In the genomic region with DNA sequence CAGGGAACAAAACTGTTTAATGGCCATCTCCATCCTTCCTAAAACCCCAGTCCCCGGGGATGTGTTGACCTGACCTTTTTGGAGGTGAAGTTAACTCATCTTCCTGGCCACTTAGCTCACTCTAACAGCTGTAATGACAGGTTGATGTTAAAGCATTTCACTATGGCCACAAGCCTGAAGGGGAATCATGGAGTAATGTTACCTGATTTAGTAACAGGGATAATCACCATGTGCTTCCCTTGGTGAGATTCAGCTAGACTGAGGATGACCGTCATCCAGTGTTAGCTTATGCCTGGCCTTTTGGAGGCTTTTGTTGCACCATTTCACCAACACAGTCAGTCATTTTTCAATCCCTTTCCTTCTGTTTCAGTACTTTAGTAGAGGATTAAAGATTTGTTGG, we compare ENCODE assay signal across 16 cellular contexts.
"Had no signal": no experiment of that assay in that cellular context is flagged by ENCODE, and none has a peak within 500 bp of the region (broad histone marks: within the 10 kb centered on the region; RNA-seq: fewer than 3 reads in every experiment).

No MANE protein-coding gene starts in this region.

- ATAC-seq: esophagus mucosa; naive thymus-derived CD8-positive, alpha-beta T cell; right lobe of liver; stimulated activated naive B cell treated with anti-CD40 and anti-IgM and Interleukin-4, amounts not matched to agents 10 μg/mL and 1 μg/mL and 100 μg/mL, for 72 hours; stimulated activated naive CD8-positive, alpha-beta T cell treated with anti-CD3 and anti-CD28 coated beads, Interleukin-15, amount 100 ng/mL, for 72 hours had no signal

- H3K4me1 ChIP-seq: right lobe of liver, transverse colon had no signal

- H3K9me3 ChIP-seq: ovary, right lobe of liver, thoracic aorta, transverse colon had no signal

- H3K27me3 ChIP-seq: ovary, right lobe of liver, transverse colon had no signal

- H3K36me3 ChIP-seq: ovary, right lobe of liver, transverse colon had no signal

- H3K27ac ChIP-seq: ovary, right lobe of liver, skin epidermis, thoracic aorta, transverse colon had no signal

- DNase-seq: effector memory CD4-positive, alpha-beta T cell; immature natural killer cell; left cardiac atrium; mammary epithelial cell; naive thymus-derived CD8-positive, alpha-beta T cell; nucleus accumbens; ovary; right lobe of liver; stimulated activated CD4-positive, alpha-beta T cell treated with anti-CD3 and anti-CD28 coated beads, Interleukin-2, amount 100 ng/mL, for 24 hours; stimulated activated CD4-positive, alpha-beta T cell treated with anti-CD3 and anti-CD28 coated beads, Interleukin-4, amount 100 ng/mL, for 4 hours; stimulated activated naive B cell treated with anti-CD40 and anti-IgM and Interleukin-4, amounts not matched to agents 10 μg/mL and 1 μg/mL and 100 μg/mL, for 72 hours; stimulated activated naive CD8-positive, alpha-beta T cell treated with anti-CD3 and anti-CD28 coated beads, Interleukin-15, amount 100 ng/mL, for 72 hours; transverse colon had no signal

- H3K4me3 ChIP-seq: ovary, right lobe of liver, skin epidermis, thoracic aorta, transverse colon had no signal
